In genomic region chr21:41269535-41269934, GRCh38 we compare ENCODE assay signal across 1 cellular context.
TF ChIP-seq lines count a peak whose summit lies in the region.

No MANE protein-coding gene starts in this region.

TF ChIP-seq in Ishikawa, 13 proteins besides CTCF, POLR2A, EP300 and RAD21 (continued from another document):
- no peak for TF ChIP-seq REST (IDR thresholded peaks at IDR 0.05; ENCODE audit: low read depth)
